Comparison of ENCODE assay signal across 34 cellular contexts in genomic region chr15:23472678-23473077, GRCh38. TPM values are rescaled to one million over a fixed set of nuclear protein-coding genes. Genes with fewer than 3 reads are reported as not detected.
DNase-seq lines count a peak whose midpoint lies in the region; ATAC-seq, FAIRE-seq and TF ChIP-seq lines count a peak whose summit lies in the region.
"Had no signal": no experiment of that assay in that cellular context is flagged by ENCODE, and none has a peak within 500 bp of the region (broad histone marks: within the 10 kb centered on the region; RNA-seq: fewer than 3 reads in every experiment).

No MANE protein-coding gene starts in this region.

- CTCF ChIA-PET in MCF 10A (lab: Yijun Ruan, JAX): no interaction called here

- H3K4me1 ChIP-seq in breast epithelium: no peaks in the 10 kb centered on the region
- H3K4me1 ChIP-seq in RWPE2 (ENCODE audit: insufficient read depth, poor library complexity, severe bottlenecking): no peaks in the 10 kb centered on the region
- H3K4me1 ChIP-seq: esophagus squamous epithelium, lower lobe of right lung, psoas muscle had no signal

- TF ChIP-seq POLR2A in breast epithelium (IDR thresholded peaks at IDR 0.05): no peak

- TF ChIP-seq CTCF in MCF 10A (IDR thresholded peaks at IDR 0.05; ENCODE audit: unreplicated experiment) (no peak), breast epithelium (IDR thresholded peaks at IDR 0.05) (no peak), RWPE2 (IDR thresholded peaks at IDR 0.05; ENCODE audit: poor library complexity, severe bottlenecking) (no peak), fibroblast of mammary gland (conservative IDR thresholded peaks at IDR 0.05; ENCODE audit: control insufficient read depth, insufficient read depth, low read depth, low read length) (no peak)

- no peaks in the 10 kb centered on the region for H3K9me3 Mint-ChIP-seq in MCF 10A (ENCODE audit: unreplicated experiment)
- H3K9me3 Mint-ChIP-seq in activated T-cell treated with anti-CD3 and anti-CD28 coated beads, Interleukin-2, amount 50 U/mL, for 72 hours: no peaks in the 10 kb centered on the region
- H3K9me3 Mint-ChIP-seq: activated CD4-positive, alpha-beta memory T cell treated with anti-CD3 and anti-CD28 coated beads for 36 hours; effector memory CD8-positive, alpha-beta T cell; type B pancreatic cell had no signal

- H3K36me3 ChIP-seq in breast epithelium: no peaks in the 10 kb centered on the region
- no peaks in the 10 kb centered on the region for H3K36me3 ChIP-seq in RWPE2 (ENCODE audit: low read depth)
- H3K36me3 ChIP-seq: esophagus squamous epithelium, lower lobe of right lung had no signal

- no peak for FAIRE-seq in urothelium cell line (lab: Jason Lieb, UNC)
- FAIRE-seq: colon, keratinocyte had no signal

- no peaks in the 10 kb centered on the region for H3K4me1 Mint-ChIP-seq in MCF 10A (ENCODE audit: insufficient read depth, unreplicated experiment)
- no peaks in the 10 kb centered on the region for H3K4me1 Mint-ChIP-seq in activated T-cell treated with anti-CD3 and anti-CD28 coated beads, Interleukin-2, amount 50 U/mL, for 72 hours (ENCODE audit: low read depth)
- H3K4me1 Mint-ChIP-seq: CD8-positive, alpha-beta memory T cell; neural crest cell had no signal

- H3K4me3 Mint-ChIP-seq in MCF 10A (ENCODE audit: unreplicated experiment): no peak overlapping the region
- H3K4me3 Mint-ChIP-seq in activated T-cell treated with anti-CD3 and anti-CD28 coated beads, Interleukin-2, amount 50 U/mL, for 72 hours: no peak overlapping the region
- H3K4me3 Mint-ChIP-seq: activated CD4-positive, alpha-beta memory T cell treated with anti-CD3 and anti-CD28 coated beads for 36 hours; CD8-positive, alpha-beta memory T cell; effector memory CD8-positive, alpha-beta T cell; neural crest cell; type B pancreatic cell had no signal

- POLR2A ChIA-PET in MCF 10A (lab: Yijun Ruan, JAX): no interaction called here

- peak overlapping the region; percentile 4 for H3K27ac Mint-ChIP-seq in MCF 10A (ENCODE audit: low read depth, unreplicated experiment)
- no peak overlapping the region for H3K27ac Mint-ChIP-seq in activated T-cell treated with anti-CD3 and anti-CD28 coated beads, Interleukin-2, amount 50 U/mL, for 72 hours
- H3K27ac Mint-ChIP-seq: activated CD4-positive, alpha-beta memory T cell treated with anti-CD3 and anti-CD28 coated beads for 36 hours; CD8-positive, alpha-beta memory T cell; effector memory CD8-positive, alpha-beta T cell; type B pancreatic cell had no signal

- H3K4me3 ChIP-seq in breast epithelium (no peak overlapping the region), RWPE2 (ENCODE audit: severe bottlenecking) (no peak overlapping the region), fibroblast of mammary gland (ENCODE audit: control insufficient read depth, low read depth, low read length) (no peak overlapping the region)
- H3K4me3 ChIP-seq: esophagus squamous epithelium, lower lobe of right lung, psoas muscle had no signal

- H3K9me3 ChIP-seq in breast epithelium (no peaks in the 10 kb centered on the region), RWPE2 (ENCODE audit: severe bottlenecking) (no peaks in the 10 kb centered on the region)
- H3K9me3 ChIP-seq: esophagus squamous epithelium, lower lobe of right lung, psoas muscle had no signal

- H3K36me3 Mint-ChIP-seq in MCF 10A (ENCODE audit: insufficient read depth, unreplicated experiment): no peaks in the 10 kb centered on the region
- no peaks in the 10 kb centered on the region for H3K36me3 Mint-ChIP-seq in activated T-cell treated with anti-CD3 and anti-CD28 coated beads, Interleukin-2, amount 50 U/mL, for 72 hours (ENCODE audit: insufficient read depth in 2 of 2)
- H3K36me3 Mint-ChIP-seq: activated CD4-positive, alpha-beta memory T cell treated with anti-CD3 and anti-CD28 coated beads for 36 hours; CD8-positive, alpha-beta memory T cell; type B pancreatic cell had no signal

- no TSS peak for BruUV-seq in MCF 10A (replicated peaks; lab: Mats Ljungman, UMichigan)

- DNase-seq in MCF 10A (ENCODE audit: unreplicated experiment) (peak; percentile 6), breast epithelium (ENCODE audit: low spot score in 2 of 2) (no peak), RWPE2 (ENCODE audit: low spot score) (no peak), fibroblast of mammary gland (ENCODE audit: low read depth) (peak; percentile 26), urothelium cell line (ENCODE audit: low spot score) (peak; percentile 20), NCI-H1105 (lab: John Stamatoyannopoulos, UW) (no peak)
- DNase-seq in effector CD4-positive, alpha-beta T cell: no peak
- no peak for DNase-seq in activated T-cell treated with anti-CD3 and anti-CD28 coated beads, Interleukin-2, amount 50 U/mL, for 72 hours
- DNase-seq: activated CD4-positive, alpha-beta memory T cell treated with anti-CD3 and anti-CD28 coated beads for 36 hours; activated CD4-positive, CD25-positive, alpha-beta regulatory T cell; activated CD8-positive, alpha-beta memory T cell treated with anti-CD3 and anti-CD28 coated beads, Interleukin-2, amount 50 U/mL, for 48 hours; AML-193; CD8-positive, alpha-beta memory T cell; DMS79 treated with DMSO at 0.1 percent for 48 hours; effector memory CD8-positive, alpha-beta T cell; esophagus squamous epithelium; H7; Kasumi-1; lower lobe of right lung; NCI-H1048; NCI-H2081; NCI-H345; NCI-H748 treated with DMSO at 0.1 percent for 48 hours; psoas muscle; Right ventricle myocardium superior; SW 1271 had no signal

- peak; percentile 37 for ATAC-seq in RWPE2 (ENCODE audit: low read depth)
- ATAC-seq in activated T-cell treated with anti-CD3 and anti-CD28 coated beads, Interleukin-2, amount 50 U/mL, for 72 hours (replicated peaks in 1 of 2): no peak
- ATAC-seq: effector memory CD8-positive, alpha-beta T cell; lower lobe of right lung had no signal

- H3K27ac ChIP-seq in breast epithelium (no peak overlapping the region), RWPE2 (ENCODE audit: poor library complexity, severe bottlenecking) (no peak overlapping the region)
- H3K27ac ChIP-seq: 22Rv1, esophagus squamous epithelium, lower lobe of right lung, psoas muscle had no signal

- intact Hi-C loops in MCF 10A (cut with micrococcal nuclease): no loop called here
- intact Hi-C loops in breast epithelium (cut with DNase I; ENCODE audit: low total_unique reads): no loop called here

- H3K27me3 ChIP-seq in breast epithelium: no peaks in the 10 kb centered on the region
- no peaks in the 10 kb centered on the region for H3K27me3 ChIP-seq in RWPE2 (ENCODE audit: insufficient read depth, poor library complexity, severe bottlenecking)
- H3K27me3 ChIP-seq: esophagus squamous epithelium had no signal

- H3K27me3 Mint-ChIP-seq in MCF 10A (ENCODE audit: insufficient read depth, unreplicated experiment): no peaks in the 10 kb centered on the region
- H3K27me3 Mint-ChIP-seq in activated T-cell treated with anti-CD3 and anti-CD28 coated beads, Interleukin-2, amount 50 U/mL, for 72 hours (ENCODE audit: low read depth): no peaks in the 10 kb centered on the region
- H3K27me3 Mint-ChIP-seq: effector memory CD8-positive, alpha-beta T cell; type B pancreatic cell had no signal

RNA-seq across cellular contexts. Expression of gene GOLGA6L2, which starts 25.6 kb away (rescaled TPM):
- not detected in 2 replicates for total RNA-seq in MCF 10A (2022)
- total RNA-seq in breast epithelium: not detected
- total RNA-seq in activated T-cell treated with anti-CD3 and anti-CD28 coated beads, Interleukin-2, amount 50 U/mL, for 72 hours: not detected
- total RNA-seq: activated CD4-positive, alpha-beta memory T cell treated with anti-CD3 and anti-CD28 coated beads for 36 hours; CD8-positive, alpha-beta memory T cell; esophagus squamous epithelium; glomerular endothelial cell; H7; lower lobe of right lung; mucosa of gallbladder; neural crest cell; psoas muscle; Right ventricle myocardium superior; skeletal muscle tissue had no signal

Comparison
In these comparisons a context has a peak if more than half of its experiments do, and no peak if none do; other contexts are left out.
1. DNase-seq: peak in MCF 10A (single experiment), fibroblast of mammary gland (single experiment) and urothelium cell line (single experiment); none in breast epithelium (0 of 2), RWPE2 (single experiment), effector CD4-positive, alpha-beta T cell (single experiment), activated T-cell treated with anti-CD3 and anti-CD28 coated beads, Interleukin-2, amount 50 U/mL, for 72 hours (0 of 2) and NCI-H1105 (single experiment).